Comparison of ENCODE assay signal across 7 cellular contexts in genomic region chr1:39954870-39955546, GRCh38. TPM values are rescaled to one million over a fixed set of nuclear protein-coding genes. Genes with fewer than 3 reads are reported as not detected.
DNase-seq lines count a peak whose midpoint lies in the region; ATAC-seq and TF ChIP-seq lines count a peak whose summit lies in the region.

Gene MFSD2A (plus strand): TSS chr1:39955145. CDS start chr1:39955293, 148 bp downstream.

- DNase-seq in NCI-H2196 treated with DMSO at 0.1 percent for 48 hours (lab: John Stamatoyannopoulos, UW; ENCODE audit: unreplicated experiment) (peak; percentile 93), cerebellum (ENCODE audit: low spot score) (peak; percentile 95), kidney epithelial cell (ENCODE audit: low read depth) (peak; percentile 52)
- peak; percentile 85 for DNase-seq in activated CD4-positive, alpha-beta T cell treated with anti-CD3 and anti-CD28 coated beads for 1 hour
- DNase-seq in stimulated activated CD4-positive, alpha-beta T cell treated with anti-CD3 and anti-CD28 coated beads, Interleukin-15, amount 100 ng/mL, for 24 hours: peak; percentile 98

- H3K36me3 ChIP-seq in kidney epithelial cell (ENCODE audit: control insufficient read depth, insufficient read depth, low read length): peaks cover 2% of the 10 kb centered on the region

- H3K4me3 ChIP-seq in kidney epithelial cell (ENCODE audit: low read depth, low read length): peak within 1 kb of the TSS; percentile 75

- TF ChIP-seq CTCF in kidney epithelial cell (IDR thresholded peaks at IDR 0.05; ENCODE audit: insufficient read depth, low read length, poor library complexity, severe bottlenecking): no peak

- ATAC-seq in GM18511 (IDR thresholded peaks at IDR 0.05; ENCODE audit: unreplicated experiment) (peak; percentile 83), HG03095 (IDR thresholded peaks at IDR 0.05; ENCODE audit: unreplicated experiment) (peak; percentile 75)

- no peaks in the 10 kb centered on the region for H3K27me3 ChIP-seq in kidney epithelial cell (ENCODE audit: control insufficient read depth, insufficient read depth, low read length)

RNA-seq across cellular contexts. Expression of gene MFSD2A, which starts in this region (rescaled TPM):
- total RNA-seq in cerebellum: 18.9 TPM
- 4.6 and 5.9 TPM in 2 replicates for total RNA-seq in kidney epithelial cell

Comparison
In these comparisons a context has a peak if more than half of its experiments do, and no peak if none do; other contexts are left out.
1. Peak in every context shown above with its lines: DNase-seq, ATAC-seq and H3K4me3 ChIP-seq.